ENCODE assay signal across 2 cellular contexts in the genomic region with DNA sequence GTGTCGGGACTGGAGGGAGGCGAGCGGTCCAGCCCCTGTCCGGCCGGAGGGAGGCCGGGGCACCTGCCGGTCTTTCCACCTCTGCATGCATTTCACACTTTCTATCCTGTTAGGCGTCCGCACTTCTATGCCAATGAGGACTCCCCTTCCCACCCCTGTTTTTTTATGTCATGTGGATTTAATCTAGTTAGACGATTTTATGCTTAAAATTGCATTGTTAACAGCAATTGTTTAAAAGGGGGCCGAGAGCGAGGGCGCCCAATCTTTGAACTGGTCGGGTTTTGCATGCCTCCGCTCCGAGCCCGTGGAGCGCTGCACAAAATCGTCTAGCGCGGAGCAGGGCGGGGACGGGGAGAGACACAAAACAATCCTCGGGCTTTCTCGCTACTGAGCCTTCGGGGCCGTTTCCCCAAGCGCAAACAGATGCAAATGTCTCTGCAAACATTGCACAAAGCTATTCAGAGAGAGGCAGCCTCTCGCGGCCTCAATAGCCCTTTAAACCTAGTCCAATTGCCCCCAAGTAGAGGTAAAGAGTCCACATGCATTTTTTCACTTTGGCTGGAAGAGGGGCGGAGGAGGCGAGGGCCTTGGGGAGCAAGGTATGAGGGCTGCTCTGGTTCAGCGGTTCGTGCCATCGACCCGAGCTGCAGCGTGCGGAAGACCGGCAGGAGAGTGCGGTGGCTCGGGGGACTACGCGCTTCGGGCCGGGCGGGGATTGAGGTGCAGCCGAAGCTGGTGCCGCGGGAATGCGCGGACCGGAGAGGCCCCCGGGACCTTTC.
TF ChIP-seq lines count a peak whose summit lies in the region.

No MANE protein-coding gene starts in this region.

TF ChIP-seq in HEK293, 187 proteins besides CTCF, POLR2A, EP300 and RAD21:
- TF ChIP-seq, protein P1, sequence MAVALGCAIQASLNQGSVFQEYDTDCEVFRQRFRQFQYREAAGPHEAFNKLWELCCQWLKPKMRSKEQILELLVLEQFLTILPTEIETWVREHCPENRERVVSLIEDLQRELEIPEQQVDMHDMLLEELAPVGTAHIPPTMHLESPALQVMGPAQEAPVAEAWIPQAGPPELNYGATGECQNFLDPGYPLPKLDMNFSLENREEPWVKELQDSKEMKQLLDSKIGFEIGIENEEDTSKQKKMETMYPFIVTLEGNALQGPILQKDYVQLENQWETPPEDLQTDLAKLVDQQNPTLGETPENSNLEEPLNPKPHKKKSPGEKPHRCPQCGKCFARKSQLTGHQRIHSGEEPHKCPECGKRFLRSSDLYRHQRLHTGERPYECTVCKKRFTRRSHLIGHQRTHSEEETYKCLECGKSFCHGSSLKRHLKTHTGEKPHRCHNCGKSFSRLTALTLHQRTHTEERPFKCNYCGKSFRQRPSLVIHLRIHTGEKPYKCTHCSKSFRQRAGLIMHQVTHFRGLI (tag by site-specific recombination; IDR thresholded peaks at IDR 0.05): no peak
- TF ChIP-seq HOXC10 (CRISPR knock-in tag; IDR thresholded peaks at IDR 0.05) (no peak), KLF9 (tag by site-specific recombination; IDR thresholded peaks at IDR 0.05; ENCODE audit: low read depth) (no peak), REPIN1 (tag by site-specific recombination; IDR thresholded peaks at IDR 0.05; ENCODE audit: low read depth) (no peak), YY2 (tag by site-specific recombination; IDR thresholded peaks at IDR 0.05) (no peak), RBAK (tag by site-specific recombination; IDR thresholded peaks at IDR 0.05) (no peak), ZNF423 (tag by site-specific recombination; IDR thresholded peaks at IDR 0.05) (no peak), ZFP41 (tag by site-specific recombination; IDR thresholded peaks at IDR 0.05; ENCODE audit: borderline replicate concordance) (no peak)
- TF ChIP-seq, protein P2, sequence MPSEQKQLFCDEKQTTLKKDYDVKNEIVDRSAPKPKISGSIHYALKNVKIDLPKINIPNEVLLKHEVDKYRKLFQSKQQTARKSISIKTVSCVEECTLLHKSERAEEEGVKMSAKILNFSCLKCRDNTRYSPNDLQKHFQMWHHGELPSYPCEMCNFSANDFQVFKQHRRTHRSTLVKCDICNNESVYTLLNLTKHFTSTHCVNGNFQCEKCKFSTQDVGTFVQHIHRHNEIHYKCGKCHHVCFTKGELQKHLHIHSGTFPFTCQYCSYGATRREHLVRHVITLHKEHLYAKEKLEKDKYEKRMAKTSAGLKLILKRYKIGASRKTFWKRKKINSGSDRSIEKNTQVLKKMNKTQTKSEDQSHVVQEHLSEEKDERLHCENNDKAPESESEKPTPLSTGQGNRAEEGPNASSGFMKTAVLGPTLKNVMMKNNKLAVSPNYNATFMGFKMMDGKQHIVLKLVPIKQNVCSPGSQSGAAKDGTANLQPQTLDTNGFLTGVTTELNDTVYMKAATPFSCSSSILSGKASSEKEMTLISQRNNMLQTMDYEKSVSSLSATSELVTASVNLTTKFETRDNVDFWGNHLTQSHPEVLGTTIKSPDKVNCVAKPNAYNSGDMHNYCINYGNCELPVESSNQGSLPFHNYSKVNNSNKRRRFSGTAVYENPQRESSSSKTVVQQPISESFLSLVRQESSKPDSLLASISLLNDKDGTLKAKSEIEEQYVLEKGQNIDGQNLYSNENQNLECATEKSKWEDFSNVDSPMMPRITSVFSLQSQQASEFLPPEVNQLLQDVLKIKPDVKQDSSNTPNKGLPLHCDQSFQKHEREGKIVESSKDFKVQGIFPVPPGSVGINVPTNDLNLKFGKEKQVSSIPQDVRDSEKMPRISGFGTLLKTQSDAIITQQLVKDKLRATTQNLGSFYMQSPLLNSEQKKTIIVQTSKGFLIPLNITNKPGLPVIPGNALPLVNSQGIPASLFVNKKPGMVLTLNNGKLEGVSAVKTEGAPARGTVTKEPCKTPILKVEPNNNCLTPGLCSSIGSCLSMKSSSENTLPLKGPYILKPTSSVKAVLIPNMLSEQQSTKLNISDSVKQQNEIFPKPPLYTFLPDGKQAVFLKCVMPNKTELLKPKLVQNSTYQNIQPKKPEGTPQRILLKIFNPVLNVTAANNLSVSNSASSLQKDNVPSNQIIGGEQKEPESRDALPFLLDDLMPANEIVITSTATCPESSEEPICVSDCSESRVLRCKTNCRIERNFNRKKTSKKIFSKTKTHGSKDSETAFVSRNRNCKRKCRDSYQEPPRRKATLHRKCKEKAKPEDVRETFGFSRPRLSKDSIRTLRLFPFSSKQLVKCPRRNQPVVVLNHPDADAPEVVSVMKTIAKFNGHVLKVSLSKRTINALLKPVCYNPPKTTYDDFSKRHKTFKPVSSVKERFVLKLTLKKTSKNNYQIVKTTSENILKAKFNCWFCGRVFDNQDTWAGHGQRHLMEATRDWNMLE (tag by site-specific recombination; conservative IDR thresholded peaks at IDR 0.05; ENCODE audit: low read depth): no peak

TF ChIP-seq in H1, 55 proteins besides CTCF, POLR2A, EP300 and RAD21:
- TF ChIP-seq, protein P3, sequence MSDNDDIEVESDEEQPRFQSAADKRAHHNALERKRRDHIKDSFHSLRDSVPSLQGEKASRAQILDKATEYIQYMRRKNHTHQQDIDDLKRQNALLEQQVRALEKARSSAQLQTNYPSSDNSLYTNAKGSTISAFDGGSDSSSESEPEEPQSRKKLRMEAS (IDR thresholded peaks at IDR 0.05): peak; percentile 72
- TF ChIP-seq SIN3A (conservative IDR thresholded peaks at IDR 0.05 in 1 of 2, IDR thresholded peaks at IDR 0.05 in 1 of 2; ENCODE audit: low read depth in 1 of 2, low read length in 2 of 2): peak in 1 of 2 experiments; percentile 1; a peak in 1 of 4 replicates
- TF ChIP-seq ASH2L (IDR thresholded peaks at IDR 0.05; ENCODE audit: low read length): no peak
- TF ChIP-seq, protein P4, sequence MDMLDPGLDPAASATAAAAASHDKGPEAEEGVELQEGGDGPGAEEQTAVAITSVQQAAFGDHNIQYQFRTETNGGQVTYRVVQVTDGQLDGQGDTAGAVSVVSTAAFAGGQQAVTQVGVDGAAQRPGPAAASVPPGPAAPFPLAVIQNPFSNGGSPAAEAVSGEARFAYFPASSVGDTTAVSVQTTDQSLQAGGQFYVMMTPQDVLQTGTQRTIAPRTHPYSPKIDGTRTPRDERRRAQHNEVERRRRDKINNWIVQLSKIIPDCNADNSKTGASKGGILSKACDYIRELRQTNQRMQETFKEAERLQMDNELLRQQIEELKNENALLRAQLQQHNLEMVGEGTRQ (IDR thresholded peaks at IDR 0.05; ENCODE audit: low read length): no peak
- TF ChIP-seq, protein P5, sequence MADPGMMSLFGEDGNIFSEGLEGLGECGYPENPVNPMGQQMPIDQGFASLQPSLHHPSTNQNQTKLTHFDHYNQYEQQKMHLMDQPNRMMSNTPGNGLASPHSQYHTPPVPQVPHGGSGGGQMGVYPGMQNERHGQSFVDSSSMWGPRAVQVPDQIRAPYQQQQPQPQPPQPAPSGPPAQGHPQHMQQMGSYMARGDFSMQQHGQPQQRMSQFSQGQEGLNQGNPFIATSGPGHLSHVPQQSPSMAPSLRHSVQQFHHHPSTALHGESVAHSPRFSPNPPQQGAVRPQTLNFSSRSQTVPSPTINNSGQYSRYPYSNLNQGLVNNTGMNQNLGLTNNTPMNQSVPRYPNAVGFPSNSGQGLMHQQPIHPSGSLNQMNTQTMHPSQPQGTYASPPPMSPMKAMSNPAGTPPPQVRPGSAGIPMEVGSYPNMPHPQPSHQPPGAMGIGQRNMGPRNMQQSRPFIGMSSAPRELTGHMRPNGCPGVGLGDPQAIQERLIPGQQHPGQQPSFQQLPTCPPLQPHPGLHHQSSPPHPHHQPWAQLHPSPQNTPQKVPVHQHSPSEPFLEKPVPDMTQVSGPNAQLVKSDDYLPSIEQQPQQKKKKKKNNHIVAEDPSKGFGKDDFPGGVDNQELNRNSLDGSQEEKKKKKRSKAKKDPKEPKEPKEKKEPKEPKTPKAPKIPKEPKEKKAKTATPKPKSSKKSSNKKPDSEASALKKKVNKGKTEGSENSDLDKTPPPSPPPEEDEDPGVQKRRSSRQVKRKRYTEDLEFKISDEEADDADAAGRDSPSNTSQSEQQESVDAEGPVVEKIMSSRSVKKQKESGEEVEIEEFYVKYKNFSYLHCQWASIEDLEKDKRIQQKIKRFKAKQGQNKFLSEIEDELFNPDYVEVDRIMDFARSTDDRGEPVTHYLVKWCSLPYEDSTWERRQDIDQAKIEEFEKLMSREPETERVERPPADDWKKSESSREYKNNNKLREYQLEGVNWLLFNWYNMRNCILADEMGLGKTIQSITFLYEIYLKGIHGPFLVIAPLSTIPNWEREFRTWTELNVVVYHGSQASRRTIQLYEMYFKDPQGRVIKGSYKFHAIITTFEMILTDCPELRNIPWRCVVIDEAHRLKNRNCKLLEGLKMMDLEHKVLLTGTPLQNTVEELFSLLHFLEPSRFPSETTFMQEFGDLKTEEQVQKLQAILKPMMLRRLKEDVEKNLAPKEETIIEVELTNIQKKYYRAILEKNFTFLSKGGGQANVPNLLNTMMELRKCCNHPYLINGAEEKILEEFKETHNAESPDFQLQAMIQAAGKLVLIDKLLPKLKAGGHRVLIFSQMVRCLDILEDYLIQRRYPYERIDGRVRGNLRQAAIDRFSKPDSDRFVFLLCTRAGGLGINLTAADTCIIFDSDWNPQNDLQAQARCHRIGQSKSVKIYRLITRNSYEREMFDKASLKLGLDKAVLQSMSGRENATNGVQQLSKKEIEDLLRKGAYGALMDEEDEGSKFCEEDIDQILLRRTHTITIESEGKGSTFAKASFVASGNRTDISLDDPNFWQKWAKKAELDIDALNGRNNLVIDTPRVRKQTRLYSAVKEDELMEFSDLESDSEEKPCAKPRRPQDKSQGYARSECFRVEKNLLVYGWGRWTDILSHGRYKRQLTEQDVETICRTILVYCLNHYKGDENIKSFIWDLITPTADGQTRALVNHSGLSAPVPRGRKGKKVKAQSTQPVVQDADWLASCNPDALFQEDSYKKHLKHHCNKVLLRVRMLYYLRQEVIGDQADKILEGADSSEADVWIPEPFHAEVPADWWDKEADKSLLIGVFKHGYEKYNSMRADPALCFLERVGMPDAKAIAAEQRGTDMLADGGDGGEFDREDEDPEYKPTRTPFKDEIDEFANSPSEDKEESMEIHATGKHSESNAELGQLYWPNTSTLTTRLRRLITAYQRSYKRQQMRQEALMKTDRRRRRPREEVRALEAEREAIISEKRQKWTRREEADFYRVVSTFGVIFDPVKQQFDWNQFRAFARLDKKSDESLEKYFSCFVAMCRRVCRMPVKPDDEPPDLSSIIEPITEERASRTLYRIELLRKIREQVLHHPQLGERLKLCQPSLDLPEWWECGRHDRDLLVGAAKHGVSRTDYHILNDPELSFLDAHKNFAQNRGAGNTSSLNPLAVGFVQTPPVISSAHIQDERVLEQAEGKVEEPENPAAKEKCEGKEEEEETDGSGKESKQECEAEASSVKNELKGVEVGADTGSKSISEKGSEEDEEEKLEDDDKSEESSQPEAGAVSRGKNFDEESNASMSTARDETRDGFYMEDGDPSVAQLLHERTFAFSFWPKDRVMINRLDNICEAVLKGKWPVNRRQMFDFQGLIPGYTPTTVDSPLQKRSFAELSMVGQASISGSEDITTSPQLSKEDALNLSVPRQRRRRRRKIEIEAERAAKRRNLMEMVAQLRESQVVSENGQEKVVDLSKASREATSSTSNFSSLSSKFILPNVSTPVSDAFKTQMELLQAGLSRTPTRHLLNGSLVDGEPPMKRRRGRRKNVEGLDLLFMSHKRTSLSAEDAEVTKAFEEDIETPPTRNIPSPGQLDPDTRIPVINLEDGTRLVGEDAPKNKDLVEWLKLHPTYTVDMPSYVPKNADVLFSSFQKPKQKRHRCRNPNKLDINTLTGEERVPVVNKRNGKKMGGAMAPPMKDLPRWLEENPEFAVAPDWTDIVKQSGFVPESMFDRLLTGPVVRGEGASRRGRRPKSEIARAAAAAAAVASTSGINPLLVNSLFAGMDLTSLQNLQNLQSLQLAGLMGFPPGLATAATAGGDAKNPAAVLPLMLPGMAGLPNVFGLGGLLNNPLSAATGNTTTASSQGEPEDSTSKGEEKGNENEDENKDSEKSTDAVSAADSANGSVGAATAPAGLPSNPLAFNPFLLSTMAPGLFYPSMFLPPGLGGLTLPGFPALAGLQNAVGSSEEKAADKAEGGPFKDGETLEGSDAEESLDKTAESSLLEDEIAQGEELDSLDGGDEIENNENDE (IDR thresholded peaks at IDR 0.05; ENCODE audit: insufficient replicate concordance, low read length): no peak
- peak; percentile 30 for TF ChIP-seq CTBP2 (IDR thresholded peaks at IDR 0.05; ENCODE audit: borderline replicate concordance, insufficient read depth, insufficient read length, low read length)
- TF ChIP-seq RNF2 (IDR thresholded peaks at IDR 0.05; ENCODE audit: borderline replicate concordance, low read depth, low read length, missing control alignments, poor library complexity, severe bottlenecking): peak; percentile 39
- TF ChIP-seq EZH2 (IDR thresholded peaks at IDR 0.05; ENCODE audit: low read depth, low read length, severe bottlenecking): peak; percentile 93
- no peak for TF ChIP-seq BCL11A (IDR thresholded peaks at IDR 0.05; ENCODE audit: low read depth in 2 of 2, low read length in 2 of 2)
- TF ChIP-seq TEAD4 (IDR thresholded peaks at IDR 0.05; ENCODE audit: low read depth, low read length): no peak
- no peak for TF ChIP-seq PHF8 (conservative IDR thresholded peaks at IDR 0.05; ENCODE audit: low read depth, low read length)
- TF ChIP-seq, protein P6, sequence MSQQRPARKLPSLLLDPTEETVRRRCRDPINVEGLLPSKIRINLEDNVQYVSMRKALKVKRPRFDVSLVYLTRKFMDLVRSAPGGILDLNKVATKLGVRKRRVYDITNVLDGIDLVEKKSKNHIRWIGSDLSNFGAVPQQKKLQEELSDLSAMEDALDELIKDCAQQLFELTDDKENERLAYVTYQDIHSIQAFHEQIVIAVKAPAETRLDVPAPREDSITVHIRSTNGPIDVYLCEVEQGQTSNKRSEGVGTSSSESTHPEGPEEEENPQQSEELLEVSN (IDR thresholded peaks at IDR 0.05): peak; percentile 83
